Comparison of ENCODE assay signal across 12 cellular contexts in the genomic region with DNA sequence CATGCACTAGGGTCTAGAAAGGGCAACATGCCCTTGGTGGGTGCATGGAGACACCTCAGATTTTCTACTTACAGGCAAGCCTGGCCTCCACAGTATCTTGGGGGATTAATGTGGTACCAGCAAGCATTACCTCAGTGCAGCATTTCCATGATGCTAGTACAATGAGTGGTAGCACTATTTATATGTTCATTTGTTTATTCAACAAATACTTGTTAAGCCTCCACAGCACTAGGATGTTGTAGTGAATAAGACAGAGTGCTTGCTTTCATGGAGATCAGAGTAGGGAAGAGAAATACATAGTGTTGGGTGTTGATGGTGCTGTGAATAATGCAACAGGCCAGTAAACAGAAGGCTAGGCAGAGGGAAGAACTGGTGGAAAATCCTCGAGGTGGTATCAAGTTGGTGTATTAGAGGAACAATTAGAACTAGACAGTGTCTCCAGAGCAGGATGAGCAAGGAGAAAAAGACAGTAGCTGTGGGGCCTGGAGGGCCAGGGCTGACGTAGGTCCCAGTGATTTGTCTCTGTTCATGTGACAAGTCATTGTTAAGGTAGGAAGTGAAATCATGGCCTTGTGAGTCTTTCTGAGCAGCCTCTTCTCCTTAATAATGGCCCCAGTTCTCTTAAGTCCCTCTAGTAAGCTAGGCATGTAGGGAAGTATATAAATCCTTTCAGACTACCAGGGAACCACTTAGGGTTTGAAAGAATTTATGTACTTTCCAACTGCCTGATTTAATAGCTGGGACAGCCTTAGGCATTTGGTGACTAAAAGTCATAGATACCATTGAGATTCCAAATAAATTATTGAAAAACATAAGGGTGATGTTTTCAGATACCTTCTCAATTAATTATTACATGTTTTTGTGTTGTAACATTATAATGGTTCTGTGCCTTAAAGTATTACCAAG.
DNase-seq lines count a peak whose midpoint lies in the region; ATAC-seq, FAIRE-seq and TF ChIP-seq lines count a peak whose summit lies in the region.
"Had no signal": no experiment of that assay in that cellular context is flagged by ENCODE, and none has a peak within 500 bp of the region (broad histone marks: within the 10 kb centered on the region; RNA-seq: fewer than 3 reads in every experiment).

No MANE protein-coding gene starts in this region.

- intact Hi-C loops in Caco-2 (cut with micrococcal nuclease; ENCODE audit: unreplicated experiment): no loop called here

- H3K27ac ChIP-seq in OCI-LY3 (ENCODE audit: low read length) (no peak overlapping the region), rectal smooth muscle tissue (ENCODE audit: low read depth, low read length) (peak overlapping the region; percentile 41)
- H3K27ac ChIP-seq: thoracic aorta had no signal

- TF ChIP-seq CTCF in OCI-LY3 (IDR thresholded peaks at IDR 0.05; ENCODE audit: low read depth, low read length): no peak
- no peak for TF ChIP-seq CTCF in fibroblast of villous mesenchyme (IDR thresholded peaks at IDR 0.05; ENCODE audit: insufficient read depth, low read depth, low read length)
- no peak for TF ChIP-seq CTCF in Caco-2 (IDR thresholded peaks at IDR 0.05; ENCODE audit: insufficient read depth in 1 of 2, low read depth in 1 of 2, low read length in 1 of 2, severe bottlenecking in 1 of 2, unreplicated experiment in 1 of 2)

- no peak for ATAC-seq in GM21447 (IDR thresholded peaks at IDR 0.05; ENCODE audit: unreplicated experiment)

- no peak overlapping the region for H2AFZ ChIP-seq in OCI-LY3 (ENCODE audit: low read depth, low read length)

- H3K9me3 ChIP-seq in OCI-LY3 (ENCODE audit: insufficient read depth, low read length): no peaks in the 10 kb centered on the region
- H3K9me3 ChIP-seq in Caco-2: no peaks in the 10 kb centered on the region
- H3K9me3 ChIP-seq: thoracic aorta had no signal

- DNase-seq in GM12891 (ENCODE audit: insufficient read length, low spot score): no peak
- peak; percentile 21 for DNase-seq in fibroblast of villous mesenchyme (ENCODE audit: low read depth)
- DNase-seq in Caco-2: no peak
- no peak for DNase-seq in NCI-H774 (lab: John Stamatoyannopoulos, UW)
- DNase-seq: activated naive CD4-positive, alpha-beta T cell; naive B cell; NCI-H2107; SW 1271 had no signal

- H3K27me3 Mint-ChIP-seq in Caco-2 (ENCODE audit: insufficient read depth, unreplicated experiment): no peaks in the 10 kb centered on the region
- H3K27me3 Mint-ChIP-seq: naive B cell had no signal

- no peaks in the 10 kb centered on the region for H4K20me1 ChIP-seq in OCI-LY3 (ENCODE audit: insufficient read depth, low read length)

- H3K36me3 ChIP-seq in OCI-LY3 (replicated peaks; ENCODE audit: low read depth, low read length) (peaks cover 3% of the 10 kb centered on the region), rectal smooth muscle tissue (ENCODE audit: control insufficient read depth, insufficient read depth, low read length) (peaks cover 2% of the 10 kb centered on the region), Caco-2 (ENCODE audit: control insufficient read depth, insufficient read depth, low read length) (no peaks in the 10 kb centered on the region; the same call in 1 of the 2 replicates)

- H3K4me1 ChIP-seq in OCI-LY3 (ENCODE audit: low read length): peaks cover 11% of the 10 kb centered on the region
- H3K4me1 ChIP-seq in rectal smooth muscle tissue (ENCODE audit: control insufficient read depth, insufficient read depth, low read length): peaks cover 26% of the 10 kb centered on the region
- H3K4me1 ChIP-seq in Caco-2: peaks cover 16% of the 10 kb centered on the region

- H3K4me1 Mint-ChIP-seq in Caco-2 (ENCODE audit: low read depth, unreplicated experiment): peaks cover 7% of the 10 kb centered on the region

- peak overlapping the region; percentile 2 for H3K4me2 ChIP-seq in OCI-LY3 (ENCODE audit: low read length)

- H3K79me2 ChIP-seq in OCI-LY3 (ENCODE audit: low read length): no peaks in the 10 kb centered on the region

- no peak overlapping the region for H3K4me3 Mint-ChIP-seq in Caco-2 (ENCODE audit: unreplicated experiment)

- H3K9ac ChIP-seq in OCI-LY3 (ENCODE audit: low read length) (no peak overlapping the region), rectal smooth muscle tissue (ENCODE audit: low read length) (no peak overlapping the region)

- BruUV-seq in Caco-2 (replicated peaks; lab: Mats Ljungman, UMichigan): no TSS peak

- peak; percentile 33 for FAIRE-seq in GM12891 (lab: Jason Lieb, UNC)

- CTCF ChIA-PET in Caco-2 (lab: Charles Lee): no interaction called here

- POLR2A ChIA-PET in Caco-2 (lab: Charles Lee): no interaction called here

- no peak for TF ChIP-seq POLR2A in GM12891 (IDR thresholded peaks at IDR 0.05; ENCODE audit: low read depth, low read length)

- H3K4me3 ChIP-seq in OCI-LY3 (ENCODE audit: low read length) (no peak overlapping the region), fibroblast of villous mesenchyme (ENCODE audit: low read depth, low read length) (no peak overlapping the region), rectal smooth muscle tissue (ENCODE audit: low read length) (peak overlapping the region; percentile 30), Caco-2 (ENCODE audit: low read depth, low read length) (no peak overlapping the region)
- H3K4me3 ChIP-seq: thoracic aorta had no signal

- H3K27me3 ChIP-seq in OCI-LY3 (ENCODE audit: low read depth, low read length) (no peaks in the 10 kb centered on the region), rectal smooth muscle tissue (ENCODE audit: control insufficient read depth, insufficient read depth, low read length) (no peaks in the 10 kb centered on the region), Caco-2 (replicated peaks; ENCODE audit: control insufficient read depth, insufficient read depth, low read length) (no peaks in the 10 kb centered on the region)

- no peak overlapping the region for H3K27ac Mint-ChIP-seq in Caco-2 (ENCODE audit: unreplicated experiment)

- H3K9me3 Mint-ChIP-seq in Caco-2 (ENCODE audit: unreplicated experiment): no peaks in the 10 kb centered on the region
- H3K9me3 Mint-ChIP-seq: naive B cell had no signal

- H3K36me3 Mint-ChIP-seq in Caco-2 (ENCODE audit: insufficient read depth, unreplicated experiment): no peaks in the 10 kb centered on the region

TF ChIP-seq in GM12891, 5 proteins besides CTCF, POLR2A, EP300 and RAD21:
- TF ChIP-seq POLR2AphosphoS5 (IDR thresholded peaks at IDR 0.05; ENCODE audit: low read depth, low read length) (no peak), TAF1 (IDR thresholded peaks at IDR 0.05; ENCODE audit: low read depth, low read length) (no peak), SPI1 (IDR thresholded peaks at IDR 0.05; ENCODE audit: low read depth, low read length) (peak; percentile 37), PAX5 (IDR thresholded peaks at IDR 0.05; ENCODE audit: insufficient read depth, low read length, severe bottlenecking) (no peak)
